24 cellular contexts compared by ENCODE assay signal in the genomic region with DNA sequence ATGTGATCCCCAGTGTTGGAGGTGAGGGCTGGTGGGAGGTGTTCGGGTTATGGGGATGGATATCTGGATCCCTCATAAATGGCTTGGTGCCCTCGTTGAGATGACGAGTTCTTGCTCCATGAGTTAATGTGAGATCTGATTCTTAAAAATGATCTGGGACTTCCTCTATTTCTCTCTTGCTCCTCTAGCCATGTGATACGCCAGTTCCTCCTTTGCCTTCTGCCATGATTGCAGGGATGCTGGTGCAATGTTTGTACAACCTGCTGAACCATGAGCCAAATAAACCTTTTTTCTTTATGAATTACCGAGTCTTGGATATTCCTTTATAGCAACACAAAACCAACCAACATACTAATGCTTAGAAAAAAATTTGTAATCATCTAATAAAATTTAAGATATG. TPM values are rescaled to one million over a fixed set of nuclear protein-coding genes. Genes with fewer than 3 reads are reported as not detected.
"Had no signal": no experiment of that assay in that cellular context is flagged by ENCODE, and none has a peak within 500 bp of the region (broad histone marks: within the 10 kb centered on the region; RNA-seq: fewer than 3 reads in every experiment).

No MANE protein-coding gene starts in this region.

- ATAC-seq: activated CD8-positive, alpha-beta memory T cell treated with anti-CD3 and anti-CD28 coated beads, Interleukin-2, amount 10 ng/mL, durations not matched to agents 7 days and 5 days; activated CD8-positive, alpha-beta T cell treated with anti-CD3 and anti-CD28 coated beads for 36 hours; heart right ventricle; left colon; right cardiac atrium had no signal

- H3K27me3 Mint-ChIP-seq: activated CD4-positive, alpha-beta T cell treated with anti-CD3 and anti-CD28 coated beads, Interleukin-2, amount 10 ng/mL, durations not matched to agents 7 days and 5 days; activated CD8-positive, alpha-beta memory T cell treated with anti-CD3 and anti-CD28 coated beads, Interleukin-2, amount 10 ng/mL, durations not matched to agents 7 days and 5 days; activated CD8-positive, alpha-beta T cell treated with anti-CD3 and anti-CD28 coated beads for 36 hours; activated naive CD4-positive, alpha-beta T cell treated with anti-CD3 and anti-CD28 coated beads, Interleukin-2, amount 50 U/mL, for 24 hours; dendritic cell treated with granulocyte-macrophage colony-stimulating factor and Interleukin-4, amounts not matched to agents 40 ng/mL and 50 ng/mL, for 4 days; stimulated activated naive CD8-positive, alpha-beta T cell treated with anti-CD3 and anti-CD28 coated beads, Interleukin-15, Interleukin-2, amounts not matched to agents 100 ng/mL and 50 ng/mL, for 24 hours had no signal

- H3K27ac Mint-ChIP-seq: activated CD4-positive, alpha-beta T cell treated with anti-CD3 and anti-CD28 coated beads, Interleukin-2, amount 10 ng/mL, durations not matched to agents 7 days and 5 days; activated CD8-positive, alpha-beta memory T cell treated with anti-CD3 and anti-CD28 coated beads, Interleukin-2, amount 10 ng/mL, durations not matched to agents 7 days and 5 days; activated CD8-positive, alpha-beta T cell treated with anti-CD3 and anti-CD28 coated beads for 36 hours; activated naive CD4-positive, alpha-beta T cell treated with anti-CD3 and anti-CD28 coated beads, Interleukin-2, amount 50 U/mL, for 24 hours; dendritic cell treated with granulocyte-macrophage colony-stimulating factor and Interleukin-4, amounts not matched to agents 40 ng/mL and 50 ng/mL, for 4 days had no signal

- DNase-seq: activated CD4-positive, alpha-beta T cell treated with anti-CD3 and anti-CD28 coated beads, Interleukin-2, amount 10 ng/mL, durations not matched to agents 7 days and 5 days; activated CD4-positive, CD25-positive, alpha-beta regulatory T cell treated with anti-CD3 and anti-CD28 coated beads, Interleukin-2, amount 50 U/mL, for 72 hours; activated CD8-positive, alpha-beta memory T cell treated with anti-CD3 and anti-CD28 coated beads, Interleukin-2, amount 10 ng/mL, durations not matched to agents 7 days and 5 days; activated CD8-positive, alpha-beta T cell treated with anti-CD3 and anti-CD28 coated beads for 36 hours; activated effector memory CD4-positive, alpha-beta T cell treated with anti-CD3 and anti-CD28 coated beads, Interleukin-2, amount 50 U/mL, for 16 hours; activated T-cell treated with anti-CD3 and anti-CD28 coated beads for 4 hours; adrenal gland; brain microvascular endothelial cell; caudate nucleus; effector CD4-positive, alpha-beta T cell; erythroblast; foreskin fibroblast; heart right ventricle; left colon; mesenchymal stem cell; nucleus accumbens; right cardiac atrium; stimulated activated CD4-positive, alpha-beta T cell treated with anti-CD3 and anti-CD28 coated beads, Interleukin-4, amount 100 ng/mL, for 24 hours had no signal

- H3K4me1 Mint-ChIP-seq: activated CD4-positive, alpha-beta T cell treated with anti-CD3 and anti-CD28 coated beads, Interleukin-2, amount 10 ng/mL, durations not matched to agents 7 days and 5 days; activated CD8-positive, alpha-beta memory T cell treated with anti-CD3 and anti-CD28 coated beads, Interleukin-2, amount 10 ng/mL, durations not matched to agents 7 days and 5 days; activated naive CD4-positive, alpha-beta T cell treated with anti-CD3 and anti-CD28 coated beads, Interleukin-2, amount 50 U/mL, for 24 hours had no signal

- H3K4me3 Mint-ChIP-seq: activated CD4-positive, alpha-beta T cell treated with anti-CD3 and anti-CD28 coated beads, Interleukin-2, amount 10 ng/mL, durations not matched to agents 7 days and 5 days; activated CD8-positive, alpha-beta memory T cell treated with anti-CD3 and anti-CD28 coated beads, Interleukin-2, amount 10 ng/mL, durations not matched to agents 7 days and 5 days; activated CD8-positive, alpha-beta T cell treated with anti-CD3 and anti-CD28 coated beads for 36 hours; activated naive CD4-positive, alpha-beta T cell treated with anti-CD3 and anti-CD28 coated beads, Interleukin-2, amount 50 U/mL, for 24 hours; dendritic cell treated with granulocyte-macrophage colony-stimulating factor and Interleukin-4, amounts not matched to agents 40 ng/mL and 50 ng/mL, for 4 days; stimulated activated naive CD8-positive, alpha-beta T cell treated with anti-CD3 and anti-CD28 coated beads, Interleukin-15, Interleukin-2, amounts not matched to agents 100 ng/mL and 50 ng/mL, for 24 hours had no signal

RNA-seq across cellular contexts. Expression of a gene that starts 56.6 kb away (rescaled TPM):
- polyA plus RNA-seq: fibroblast of lung, heart right ventricle, keratinocyte, neural cell, right cardiac atrium had no signal
